8 cellular contexts compared by ENCODE assay signal in genomic region chr17:28571255-28572122, GRCh38. TPM values are rescaled to one million over a fixed set of nuclear protein-coding genes. Genes with fewer than 3 reads are reported as not detected.
DNase-seq lines count a peak whose midpoint lies in the region; ATAC-seq and TF ChIP-seq lines count a peak whose summit lies in the region.

PIGS (minus strand) TSS chr17:28571524; CDS start chr17:28571496, 28 bp downstream.

- peak within 1 kb of the TSS; percentile 95 for H3K4me3 Mint-ChIP-seq in activated CD4-positive, alpha-beta T cell treated with anti-CD3 and anti-CD28 coated beads, Interleukin-2, amount 10 ng/mL, durations not matched to agents 7 days and 5 days

- no peak for TF ChIP-seq CTCF in BE2C (IDR thresholded peaks at IDR 0.05; ENCODE audit: low read depth, low read length)
- TF ChIP-seq CTCF in coronary artery (IDR thresholded peaks at IDR 0.05), result no peak

- peak within 1 kb of the TSS; percentile 59 to 77 for H3K27ac ChIP-seq in coronary artery

- peak within 1 kb of the TSS; percentile 88 for H3K4me3 ChIP-seq in BE2C (ENCODE audit: low read depth, low read length)
- peak within 1 kb of the TSS; percentile 92 for H3K4me3 ChIP-seq in coronary artery

- ATAC-seq in HG03460 (IDR thresholded peaks at IDR 0.05; ENCODE audit: unreplicated experiment) (peak; percentile 88), left colon (peak; percentile 93)

- H3K36me3 ChIP-seq in BE2C, result no peaks in the 10 kb centered on the region; the same call in 1 of the 2 replicates

- no peaks in the 10 kb centered on the region for H3K9me3 ChIP-seq in BE2C

- H3K4me1 ChIP-seq in BE2C, result peaks cover 7% of the 10 kb centered on the region; the same call in 1 of the 2 replicates

- POLR2A ChIA-PET in activated CD4-positive, alpha-beta T cell treated with anti-CD3 and anti-CD28 coated beads, Interleukin-2, amount 10 ng/mL, durations not matched to agents 7 days and 5 days (lab: Charles Lee), result interaction anchor here (0.6 to 1.0 kb wide), 2 partner anchors 148 to 1555 kb away, joined by 4 to 5 read pairs; partner anchors contain the start of gene RPL23A

- DNase-seq in BE2C (peak; percentile 93), GM19240 (ENCODE audit: insufficient read length, low spot score) (peak; percentile 88), NCI-H526 (lab: John Stamatoyannopoulos, UW) (peak; percentile 94 to 100), coronary artery (ENCODE audit: low spot score) (peak; percentile 96), left colon (peak; percentile 96)
- DNase-seq in activated CD4-positive, alpha-beta T cell treated with anti-CD3 and anti-CD28 coated beads, Interleukin-2, amount 10 ng/mL, durations not matched to agents 7 days and 5 days, result peak; percentile 94
- DNase-seq in stimulated activated CD4-positive, alpha-beta T cell treated with anti-CD3 and anti-CD28 coated beads, Interleukin-1b, Interleukin-23, amount 100 ng/mL, for 4 hours (ENCODE audit: low read depth in 2 of 2), result peak; percentile 83 to 88

- H3K4me1 Mint-ChIP-seq in activated CD4-positive, alpha-beta T cell treated with anti-CD3 and anti-CD28 coated beads, Interleukin-2, amount 10 ng/mL, durations not matched to agents 7 days and 5 days, result peaks cover 61% of the 10 kb centered on the region

- peak within 1 kb of the TSS; percentile 95 for H3K27ac Mint-ChIP-seq in activated CD4-positive, alpha-beta T cell treated with anti-CD3 and anti-CD28 coated beads, Interleukin-2, amount 10 ng/mL, durations not matched to agents 7 days and 5 days

- H3K9me3 Mint-ChIP-seq in activated CD4-positive, alpha-beta T cell treated with anti-CD3 and anti-CD28 coated beads, Interleukin-2, amount 10 ng/mL, durations not matched to agents 7 days and 5 days, result no peaks in the 10 kb centered on the region

- H3K36me3 Mint-ChIP-seq in activated CD4-positive, alpha-beta T cell treated with anti-CD3 and anti-CD28 coated beads, Interleukin-2, amount 10 ng/mL, durations not matched to agents 7 days and 5 days (ENCODE audit: low read depth), result peaks cover 38% of the 10 kb centered on the region

- H3K27me3 ChIP-seq in BE2C, result no peaks in the 10 kb centered on the region

- intact Hi-C loops in left colon (cut with DNase I, micrococcal nuclease), result no loop called here

- no peaks in the 10 kb centered on the region for H3K27me3 Mint-ChIP-seq in activated CD4-positive, alpha-beta T cell treated with anti-CD3 and anti-CD28 coated beads, Interleukin-2, amount 10 ng/mL, durations not matched to agents 7 days and 5 days

- CTCF ChIA-PET in activated CD4-positive, alpha-beta T cell treated with anti-CD3 and anti-CD28 coated beads, Interleukin-2, amount 10 ng/mL, durations not matched to agents 7 days and 5 days (lab: Charles Lee), result interaction anchor here (1.0 to 3.9 kb wide), 8 partner anchors 10 to 155 kb away, joined by 3 to 27 read pairs (median 7); partner anchors contain the start of gene TLCD1

RNA-seq across cellular contexts. Expression of gene PIGS, which starts in this region (rescaled TPM):
- 73.0 TPM for polyA plus RNA-seq in BE2C (2012; ENCODE audit: insufficient read depth, insufficient read length, low read depth)
- 10 to 100 TPM; 61.7 to 62.6 TPM for total RNA-seq in activated CD4-positive, alpha-beta T cell treated with anti-CD3 and anti-CD28 coated beads, Interleukin-2, amount 10 ng/mL, durations not matched to agents 7 days and 5 days
- 10 to 100 TPM; 82.5 to 94.6 TPM for total RNA-seq in left colon

Comparison
In these comparisons a context has a peak if more than half of its experiments do, and no peak if none do; other contexts are left out.
1. Peak in every context shown above with its lines: DNase-seq, ATAC-seq, H3K4me3 ChIP-seq and H3K27ac ChIP-seq.